Comparison of ENCODE assay signal across 8 cellular contexts in the genomic region with DNA sequence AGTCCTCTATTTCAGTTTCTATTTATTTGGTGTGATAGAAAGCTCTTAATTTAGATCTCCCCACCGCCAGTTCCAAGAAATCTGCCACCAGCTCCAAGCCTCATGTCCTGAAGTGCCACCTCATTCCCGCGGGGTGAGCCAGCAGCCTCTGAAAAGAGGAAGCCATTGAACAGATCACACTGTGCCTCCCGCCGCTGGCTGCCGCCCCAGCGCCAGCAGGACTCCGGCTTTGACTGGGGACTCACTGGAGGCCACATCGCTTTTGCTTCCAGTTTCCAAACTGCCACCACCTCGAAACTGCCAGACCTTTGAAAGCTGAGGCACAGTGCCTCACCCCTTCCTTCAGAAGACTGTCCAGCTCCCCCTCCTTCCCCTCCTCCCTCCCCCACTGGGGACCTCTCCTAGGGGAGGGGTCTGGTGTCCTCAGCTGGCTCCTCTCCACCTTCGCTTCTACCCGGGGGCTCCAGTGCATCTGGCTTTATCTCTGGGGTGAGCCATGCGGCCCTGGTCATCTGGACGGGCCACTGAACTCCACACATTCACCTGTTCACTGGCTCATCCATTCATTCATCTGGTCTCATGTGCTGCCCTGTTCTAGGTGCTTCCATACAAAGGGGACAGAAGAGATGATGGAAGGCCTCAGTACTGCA. TPM values are rescaled to one million over a fixed set of nuclear protein-coding genes. Genes with fewer than 3 reads are reported as not detected.
DNase-seq lines count a peak whose midpoint lies in the region; ATAC-seq, FAIRE-seq and TF ChIP-seq lines count a peak whose summit lies in the region.
"Had no signal": no experiment of that assay in that cellular context is flagged by ENCODE, and none has a peak within 500 bp of the region (broad histone marks: within the 10 kb centered on the region; RNA-seq: fewer than 3 reads in every experiment).

No MANE protein-coding gene starts in this region.

- H3K36me3 ChIP-seq in K562 (ENCODE audit: control insufficient read depth, insufficient read depth, low read length): no peaks in the 10 kb centered on the region
- peaks cover under 1 to 13% of the 10 kb centered on the region in 2 experiments for H3K36me3 ChIP-seq in mesenchymal stem cell (ENCODE audit: control insufficient read depth in 1 of 2, insufficient read depth in 2 of 2, low read depth in 1 of 2, low read length in 2 of 2)
- peaks cover 0 to 4% (median under 1%) of the 10 kb centered on the region in 4 donors for H3K36me3 ChIP-seq in upper lobe of left lung
- peaks cover 3% of the 10 kb centered on the region; the same call in 1 of the 2 replicates for H3K36me3 ChIP-seq in OCI-LY7 (ENCODE audit: insufficient read depth, low read length)

- TF ChIP-seq POLR2A in K562 (conservative IDR thresholded peaks at IDR 0.05) (no peak), upper lobe of left lung (IDR thresholded peaks at IDR 0.05) (no peak)

- peak; percentile 19 for FAIRE-seq in K562 (lab: Jason Lieb, UNC)

- peak in 1 of 2 experiments; percentile 44; a peak in 3 of 4 replicates for TF ChIP-seq RAD21 in K562 (CRISPR knock-in tag; conservative IDR thresholded peaks at IDR 0.05 in 1 of 2, IDR thresholded peaks at IDR 0.05 in 1 of 2)

- DNase-seq in NCI-H2029 (lab: John Stamatoyannopoulos, UW): peak; percentile 68
- DNase-seq in K562 (ENCODE audit: extremely low read depth in 1 of 4, low spot score in 3 of 4): peak; percentile 36 to 68 (median 54)
- no peak for DNase-seq in mesenchymal stem cell
- peak; percentile 78 to 89 for DNase-seq in upper lobe of left lung
- no peak for DNase-seq in OCI-LY7 (ENCODE audit: low spot score)

- no peak overlapping the region for H3K18ac ChIP-seq in mesenchymal stem cell (ENCODE audit: low read depth in 1 of 2, low read length in 2 of 2)

- no TSS peak for BruUV-seq in K562 (replicated peaks; lab: Mats Ljungman, UMichigan)
- BruUV-seq in OCI-LY7 (replicated peaks; lab: Mats Ljungman, UMichigan): no TSS peak

- no peak overlapping the region for H2AK5ac ChIP-seq in mesenchymal stem cell (ENCODE audit: low read length, severe bottlenecking)

- in situ Hi-C loops in K562 (cut with MboI): no loop called here

- ATAC-seq in GM18519 (IDR thresholded peaks at IDR 0.05; ENCODE audit: low FRiP score, unreplicated experiment) (peak; percentile 45), GM21786 (IDR thresholded peaks at IDR 0.05; ENCODE audit: unreplicated experiment) (peak; percentile 50), K562 (peak; percentile 81), upper lobe of left lung (ENCODE audit: low FRiP score in 2 of 2) (peak; percentile 79 to 89)

- H3K9me1 ChIP-seq in K562 (ENCODE audit: control insufficient read depth, insufficient read depth, low read length): no peaks in the 10 kb centered on the region

- H2BK12ac ChIP-seq in mesenchymal stem cell (ENCODE audit: low read length in 2 of 2): no peak overlapping the region

- H3K14ac ChIP-seq in mesenchymal stem cell (ENCODE audit: low read length in 2 of 2): no peak overlapping the region

- H4K91ac ChIP-seq in mesenchymal stem cell (ENCODE audit: low read length): no peak overlapping the region

- no peak overlapping the region for H4K8ac ChIP-seq in mesenchymal stem cell (ENCODE audit: low read length)

- 3% methylated on average over 14 of the region's 14 CpGs for WGBS in K562 (ENCODE audit: insufficient coverage, low coverage, missing lambda C conversion rate)
- 93% methylated on average over 14 of the region's 14 CpGs for WGBS in mesenchymal stem cell
- 25 to 46% methylated on average over 13 to 14 of the region's 14 CpGs for WGBS in upper lobe of left lung, 2 donors

- H3K27ac ChIP-seq in K562 (ENCODE audit: extremely low read depth, low read depth, low read length): peak overlapping the region; percentile 53; the same call in 2 of the 3 replicates
- H3K27ac ChIP-seq in mesenchymal stem cell (ENCODE audit: low read length, poor library complexity, severe bottlenecking): no peak overlapping the region
- peak overlapping the region; percentile 24 to 43 (median 32) for H3K27ac ChIP-seq in upper lobe of left lung
- H3K27ac ChIP-seq in OCI-LY7 (ENCODE audit: low read depth, low read length, poor library complexity, severe bottlenecking): no peak overlapping the region
- H3K27ac ChIP-seq: parathyroid adenoma had no signal

- H3K4me3 ChIP-seq in K562 (no peak overlapping the region), mesenchymal stem cell (ENCODE audit: insufficient read depth in 1 of 2, low read depth in 1 of 2, low read length in 2 of 2) (no peak overlapping the region), upper lobe of left lung (peak overlapping the region in 3 of 4 donors; percentile 2 to 17 (median 13)), OCI-LY7 (ENCODE audit: low read depth, low read length, poor library complexity, severe bottlenecking) (no peak overlapping the region)

- H3K27me3 ChIP-seq in K562 (ENCODE audit: control insufficient read depth in 2 of 2, insufficient read depth in 2 of 2, low read length in 2 of 2): no peaks in the 10 kb centered on the region
- no peaks in the 10 kb centered on the region for H3K27me3 ChIP-seq in mesenchymal stem cell (ENCODE audit: control insufficient read depth in 1 of 2, insufficient read depth in 1 of 2, low read length in 2 of 2)
- no peaks in the 10 kb centered on the region for H3K27me3 ChIP-seq in upper lobe of left lung

- peak overlapping the region; percentile 5 for H2BK5ac ChIP-seq in mesenchymal stem cell (ENCODE audit: low read depth, low read length, poor library complexity, severe bottlenecking)

- TF ChIP-seq CTCF in K562 (IDR thresholded peaks at IDR 0.05 in 2 of 3, conservative IDR thresholded peaks at IDR 0.05 in 1 of 3; ENCODE audit: insufficient read depth in 2 of 3, low read depth in 1 of 3, low read length in 3 of 3) (0 out of 6 replicates have a peak, but pooled peaks of 1 of the 3 experiments have one; percentile 3), upper lobe of left lung (IDR thresholded peaks at IDR 0.05) (no peak), OCI-LY7 (conservative IDR thresholded peaks at IDR 0.05; ENCODE audit: low read length) (no peak)

- H3K4me1 ChIP-seq in K562 (replicated peaks in 1 of 2; ENCODE audit: control insufficient read depth in 2 of 2, insufficient read depth in 2 of 2, low read length in 2 of 2) (peaks cover 12 to 20% of the 10 kb centered on the region in 2 experiments; a peak in 4 of 5 replicates), mesenchymal stem cell (ENCODE audit: control insufficient read depth, insufficient read depth, low read depth, low read length) (peaks cover 14% of the 10 kb centered on the region), upper lobe of left lung (peaks cover 12 to 13% (median 12%) of the 10 kb centered on the region in 4 donors), OCI-LY7 (ENCODE audit: insufficient read depth, low read length, poor library complexity, severe bottlenecking) (peaks cover 4% of the 10 kb centered on the region)
- H3K4me1 ChIP-seq: parathyroid adenoma had no signal

- peak overlapping the region; percentile 44 to 91 for H3K9ac ChIP-seq in K562 (ENCODE audit: insufficient read depth in 1 of 2, low read depth in 2 of 2, low read length in 2 of 2)
- no peak overlapping the region for H3K9ac ChIP-seq in mesenchymal stem cell (ENCODE audit: low read length)
- H3K9ac ChIP-seq: parathyroid adenoma had no signal

- peak overlapping the region; percentile 58 for H3K4me2 ChIP-seq in K562 (ENCODE audit: insufficient read depth, low read length)
- no peak overlapping the region for H3K4me2 ChIP-seq in mesenchymal stem cell (ENCODE audit: low read length, poor library complexity, severe bottlenecking)
- no peak overlapping the region for H3K4me2 ChIP-seq in OCI-LY7 (ENCODE audit: low read length)

- no peak for TF ChIP-seq EP300 in K562 (IDR thresholded peaks at IDR 0.05; ENCODE audit: low read length)
- no peak for TF ChIP-seq EP300 in upper lobe of left lung (IDR thresholded peaks at IDR 0.05)

- POLR2A ChIA-PET in K562 (lab: Yijun Ruan, JAX) (interaction anchor here (0.6 to 1.7 kb wide), 4 partner anchors 11 to 161 kb away, joined by 3 to 9 read pairs (median 4); a partner anchor contains a TSS), OCI-LY7 (lab: Charles Lee) (interaction anchor here (0.6 to 1.2 kb wide), 3 partner anchors 32 to 141 kb away, joined by 3 read pairs; no protein-coding TSS in a partner anchor)

- intact Hi-C loops in K562 (cut with micrococcal nuclease) (no loop called here), OCI-LY7 (cut with micrococcal nuclease; ENCODE audit: unreplicated experiment) (no loop called here)

- no peaks in the 10 kb centered on the region for H3K9me3 ChIP-seq in K562 (replicated peaks; ENCODE audit: control insufficient read depth, insufficient read depth, low read depth, low read length)
- no peaks in the 10 kb centered on the region for H3K9me3 ChIP-seq in mesenchymal stem cell (ENCODE audit: control insufficient read depth, low read length)
- H3K9me3 ChIP-seq in upper lobe of left lung: no peaks in the 10 kb centered on the region
- H3K9me3 ChIP-seq in OCI-LY7 (ENCODE audit: low read length): peaks cover 9% of the 10 kb centered on the region; the same call in 1 of the 2 replicates

- CTCF ChIA-PET in K562 (lab: Yijun Ruan, JAX; ENCODE audit: low intra/inter-chr PET ratio): no interaction called here
- CTCF ChIA-PET in OCI-LY7 (lab: Charles Lee; ENCODE audit: unreplicated experiment): interaction anchor here (0.7 kb wide), 1 partner anchor 11 kb away, joined by 3 read pairs; no protein-coding TSS in a partner anchor

- peak overlapping the region; percentile 85 for H2AFZ ChIP-seq in K562 (ENCODE audit: low read depth, low read length)
- H2AFZ ChIP-seq in mesenchymal stem cell (ENCODE audit: low read depth, low read length): no peak overlapping the region
- no peak overlapping the region for H2AFZ ChIP-seq in OCI-LY7 (ENCODE audit: low read length)
- H2AFZ ChIP-seq: parathyroid adenoma had no signal

- no peak overlapping the region for H3K23ac ChIP-seq in mesenchymal stem cell (ENCODE audit: low read length in 2 of 2)

- no peak overlapping the region for H2BK120ac ChIP-seq in mesenchymal stem cell (ENCODE audit: low read depth, low read length)

- H3K79me2 ChIP-seq in K562 (ENCODE audit: control insufficient read depth, insufficient read depth, low read length) (no peaks in the 10 kb centered on the region), OCI-LY7 (ENCODE audit: insufficient read depth, low read depth, low read length) (no peaks in the 10 kb centered on the region)
- H3K79me2 ChIP-seq: parathyroid adenoma had no signal

- H3K4ac ChIP-seq in mesenchymal stem cell (ENCODE audit: low read depth in 1 of 2, low read length in 2 of 2): no peak overlapping the region

- no peaks in the 10 kb centered on the region for H4K20me1 ChIP-seq in K562 (replicated peaks; ENCODE audit: control insufficient read depth, insufficient read depth, low read length)
- H4K20me1 ChIP-seq in OCI-LY7 (ENCODE audit: insufficient read depth, low read length): no peaks in the 10 kb centered on the region

- peaks cover 2% of the 10 kb centered on the region for H3K79me1 ChIP-seq in mesenchymal stem cell (replicated peaks; ENCODE audit: low read length, poor library complexity, severe bottlenecking)

- H2BK15ac ChIP-seq in mesenchymal stem cell (ENCODE audit: low read depth, poor library complexity, severe bottlenecking): no peak overlapping the region

- H3K9me2 ChIP-seq in OCI-LY7 (ENCODE audit: insufficient read depth, low read length): no peaks in the 10 kb centered on the region

RNA-seq across cellular contexts. Expression of a gene that starts 59.0 kb away (rescaled TPM):
- total RNA-seq in K562 (2011; cell fraction: chromatin; rRNA removed; ENCODE audit: low replicate concordance): 83.0 and 125 TPM in 2 replicates
- 43.8 and 49.2 TPM in 2 replicates for total RNA-seq in K562 (2011; cell fraction: nucleolus; rRNA removed)
- total RNA-seq in K562 (2011; cell fraction: nucleoplasm; rRNA removed): 74.2 and 88.2 TPM in 2 replicates
- 41.4 and 54.7 TPM in 2 replicates for total RNA-seq in K562 (2014; rRNA removed)
- 42.1 and 43.7 TPM in 2 replicates for total RNA-seq in K562 (2014; rRNA removed; fragmentation: Illumina TruSeq; extraction: Trizol)
- total RNA-seq in K562 (2015; rRNA removed; fragmentation: Illumina TruSeq; extraction: Trizol): 44.8 and 46.3 TPM in 2 replicates
- 41.3 and 41.8 TPM in 2 replicates for total RNA-seq in K562 (2021)
- polyA plus RNA-seq in K562 (2011; rRNA removed): 40.0 and 48.7 TPM in 2 replicates
- 36.5 and 40.9 TPM in 2 replicates for polyA plus RNA-seq in K562 (2011; cell fraction: cytosol; rRNA removed)
- polyA plus RNA-seq in K562 (2011; cell fraction: nucleus; rRNA removed): 30.1 and 32.3 TPM in 2 replicates
- 39.9 and 53.5 TPM in 2 replicates for polyA plus RNA-seq in K562 (2012)
- 41.4 and 44.9 TPM in 2 replicates for polyA plus RNA-seq in K562 (2014; fragmentation: Illumina TruSeq; extraction: Trizol)
- 10 to 100 TPM; 32.8 to 42.2 TPM for polyA plus RNA-seq in K562 (2014; fragmentation: Nextera tagmentation; extraction: Ambion mirVana)
- polyA plus RNA-seq in K562 (2014; rRNA removed): 48.2 and 49.7 TPM in 2 replicates
- polyA minus RNA-seq in K562 (2011; rRNA and poly(A)+ RNA removed): 42.6 and 46.0 TPM in 2 replicates
- 25.9 and 26.8 TPM in 2 replicates for polyA minus RNA-seq in K562 (2011; cell fraction: cytosol; rRNA and poly(A)+ RNA removed)
- polyA minus RNA-seq in K562 (2011; cell fraction: nucleus; rRNA and poly(A)+ RNA removed): 27.2 and 34.8 TPM in 2 replicates
- 51.2 TPM for polyA plus RNA-seq in mesenchymal stem cell (2013, experiment 1 of 2)
- polyA plus RNA-seq in mesenchymal stem cell (2013, experiment 2 of 2): 50.0 TPM
- total RNA-seq in upper lobe of left lung: 10 to 100 TPM; 52.1 to 95.3 (median 65.0) TPM
- 33.0 and 39.7 TPM in 2 replicates for total RNA-seq in OCI-LY7 (2014; rRNA removed; shearing (Covaris generic))
- 43.3 and 46.7 TPM in 2 replicates for total RNA-seq in OCI-LY7 (2022)

Comparison
In these comparisons a context has a peak if more than half of its experiments do, and no peak if none do; other contexts are left out.
1. DNase-seq: peak in NCI-H2029 (single experiment), K562 (4 of 4) and upper lobe of left lung (2 of 2); none in mesenchymal stem cell (single experiment) and OCI-LY7 (single experiment).
2. H3K27ac ChIP-seq: peak in K562 (single experiment) and upper lobe of left lung (4 of 4); none in mesenchymal stem cell (single experiment) and OCI-LY7 (single experiment).
3. H3K4me3 ChIP-seq: peak in upper lobe of left lung (3 of 4); none in K562 (single experiment), mesenchymal stem cell (0 of 2) and OCI-LY7 (single experiment).
4. Peak in every context shown above with its lines, with median percentiles within 50 percentile points of each other: ATAC-seq.